In the genomic region with DNA sequence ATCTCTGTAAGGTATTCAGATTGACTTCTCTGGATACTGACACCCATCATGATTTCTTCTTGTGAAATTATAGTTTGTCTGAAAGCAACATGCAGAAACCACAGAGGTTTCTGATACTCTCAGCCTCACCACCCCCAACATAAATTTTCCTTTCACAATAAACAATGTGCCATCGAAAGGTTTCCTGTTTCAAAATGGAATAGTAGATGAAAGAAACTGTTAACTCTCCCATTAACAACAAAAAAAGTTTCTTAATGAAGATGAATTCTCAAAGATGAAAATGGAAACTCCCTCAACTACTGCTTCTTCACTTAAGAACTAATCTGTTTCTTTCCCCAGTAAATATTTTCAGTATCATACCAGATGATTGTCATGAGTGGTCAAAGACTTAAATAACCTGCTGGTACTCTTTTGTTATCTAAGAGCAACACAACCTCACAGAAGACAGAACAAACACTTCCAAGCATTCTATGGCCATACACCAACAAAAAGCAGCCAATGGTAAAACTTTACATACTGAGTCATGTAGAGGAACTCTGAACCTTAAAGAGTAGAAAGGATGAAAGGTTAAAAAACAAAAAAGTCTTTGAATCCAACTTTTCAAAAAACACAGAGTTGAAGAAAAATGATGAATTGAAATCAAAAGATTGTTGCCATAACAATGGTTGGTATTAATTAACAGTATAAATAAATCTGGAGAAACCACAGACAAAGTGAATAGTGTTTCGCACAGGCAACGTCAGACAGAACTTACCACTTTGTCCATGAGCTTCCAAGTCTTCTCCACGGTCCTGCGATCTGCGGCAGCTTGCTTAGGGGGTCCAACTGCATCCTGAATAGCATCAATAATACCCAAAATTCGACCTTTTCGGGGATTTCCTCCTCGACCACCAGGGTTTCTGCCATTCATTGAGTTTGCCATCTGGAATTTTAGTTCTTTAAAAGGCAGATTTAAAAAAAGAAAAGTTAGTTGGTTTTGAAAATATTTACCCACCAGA, we compare ENCODE assay signal across 1 cellular context.
TF ChIP-seq lines count a peak whose summit lies in the region.

No MANE protein-coding gene starts in this region.

TF ChIP-seq in GM12878, 131 proteins besides CTCF, POLR2A, EP300 and RAD21 (continued from another document and continues in another):
- TF ChIP-seq, protein P1, sequence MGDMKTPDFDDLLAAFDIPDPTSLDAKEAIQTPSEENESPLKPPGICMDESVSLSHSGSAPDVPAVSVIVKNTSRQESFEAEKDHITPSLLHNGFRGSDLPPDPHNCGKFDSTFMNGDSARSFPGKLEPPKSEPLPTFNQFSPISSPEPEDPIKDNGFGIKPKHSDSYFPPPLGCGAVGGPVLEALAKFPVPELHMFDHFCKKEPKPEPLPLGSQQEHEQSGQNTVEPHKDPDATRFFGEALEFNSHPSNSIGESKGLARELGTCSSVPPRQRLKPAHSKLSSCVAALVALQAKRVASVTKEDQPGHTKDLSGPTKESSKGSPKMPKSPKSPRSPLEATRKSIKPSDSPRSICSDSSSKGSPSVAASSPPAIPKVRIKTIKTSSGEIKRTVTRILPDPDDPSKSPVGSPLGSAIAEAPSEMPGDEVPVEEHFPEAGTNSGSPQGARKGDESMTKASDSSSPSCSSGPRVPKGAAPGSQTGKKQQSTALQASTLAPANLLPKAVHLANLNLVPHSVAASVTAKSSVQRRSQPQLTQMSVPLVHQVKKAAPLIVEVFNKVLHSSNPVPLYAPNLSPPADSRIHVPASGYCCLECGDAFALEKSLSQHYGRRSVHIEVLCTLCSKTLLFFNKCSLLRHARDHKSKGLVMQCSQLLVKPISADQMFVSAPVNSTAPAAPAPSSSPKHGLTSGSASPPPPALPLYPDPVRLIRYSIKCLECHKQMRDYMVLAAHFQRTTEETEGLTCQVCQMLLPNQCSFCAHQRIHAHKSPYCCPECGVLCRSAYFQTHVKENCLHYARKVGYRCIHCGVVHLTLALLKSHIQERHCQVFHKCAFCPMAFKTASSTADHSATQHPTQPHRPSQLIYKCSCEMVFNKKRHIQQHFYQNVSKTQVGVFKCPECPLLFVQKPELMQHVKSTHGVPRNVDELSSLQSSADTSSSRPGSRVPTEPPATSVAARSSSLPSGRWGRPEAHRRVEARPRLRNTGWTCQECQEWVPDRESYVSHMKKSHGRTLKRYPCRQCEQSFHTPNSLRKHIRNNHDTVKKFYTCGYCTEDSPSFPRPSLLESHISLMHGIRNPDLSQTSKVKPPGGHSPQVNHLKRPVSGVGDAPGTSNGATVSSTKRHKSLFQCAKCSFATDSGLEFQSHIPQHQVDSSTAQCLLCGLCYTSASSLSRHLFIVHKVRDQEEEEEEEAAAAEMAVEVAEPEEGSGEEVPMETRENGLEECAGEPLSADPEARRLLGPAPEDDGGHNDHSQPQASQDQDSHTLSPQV (IDR thresholded peaks at IDR 0.05): no peak
- TF ChIP-seq NFIC (IDR thresholded peaks at IDR 0.05; ENCODE audit: low read depth, low read length): peak; percentile 86
- no peak for TF ChIP-seq STAT1 (conservative IDR thresholded peaks at IDR 0.05)
- TF ChIP-seq CBX3 (IDR thresholded peaks at IDR 0.05; ENCODE audit: borderline replicate concordance, low read depth): no peak
- peak; percentile 59 for TF ChIP-seq MLLT1 (IDR thresholded peaks at IDR 0.05)
- TF ChIP-seq RBBP5 (conservative IDR thresholded peaks at IDR 0.05): no peak
- no peak; the same call in 1 of the 2 replicates for TF ChIP-seq MEF2A (IDR thresholded peaks at IDR 0.05; ENCODE audit: insufficient read depth, low read depth, low read length)
- no peak for TF ChIP-seq LARP7 (IDR thresholded peaks at IDR 0.05)
- TF ChIP-seq RCOR1 (conservative IDR thresholded peaks at IDR 0.05; ENCODE audit: low read depth, low read length): no peak
- TF ChIP-seq, protein P2, sequence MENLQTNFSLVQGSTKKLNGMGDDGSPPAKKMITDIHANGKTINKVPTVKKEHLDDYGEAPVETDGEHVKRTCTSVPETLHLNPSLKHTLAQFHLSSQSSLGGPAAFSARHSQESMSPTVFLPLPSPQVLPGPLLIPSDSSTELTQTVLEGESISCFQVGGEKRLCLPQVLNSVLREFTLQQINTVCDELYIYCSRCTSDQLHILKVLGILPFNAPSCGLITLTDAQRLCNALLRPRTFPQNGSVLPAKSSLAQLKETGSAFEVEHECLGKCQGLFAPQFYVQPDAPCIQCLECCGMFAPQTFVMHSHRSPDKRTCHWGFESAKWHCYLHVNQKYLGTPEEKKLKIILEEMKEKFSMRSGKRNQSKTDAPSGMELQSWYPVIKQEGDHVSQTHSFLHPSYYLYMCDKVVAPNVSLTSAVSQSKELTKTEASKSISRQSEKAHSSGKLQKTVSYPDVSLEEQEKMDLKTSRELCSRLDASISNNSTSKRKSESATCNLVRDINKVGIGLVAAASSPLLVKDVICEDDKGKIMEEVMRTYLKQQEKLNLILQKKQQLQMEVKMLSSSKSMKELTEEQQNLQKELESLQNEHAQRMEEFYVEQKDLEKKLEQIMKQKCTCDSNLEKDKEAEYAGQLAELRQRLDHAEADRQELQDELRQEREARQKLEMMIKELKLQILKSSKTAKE (IDR thresholded peaks at IDR 0.05; ENCODE audit: low read depth, poor library complexity, severe bottlenecking): peak; percentile 56
- TF ChIP-seq EZH2 (IDR thresholded peaks at IDR 0.05; ENCODE audit: borderline replicate concordance, control insufficient read depth, low read depth, low read length): no peak
- TF ChIP-seq ZNF274 (IDR thresholded peaks at IDR 0.05; ENCODE audit: insufficient read depth, insufficient read length): no peak
- TF ChIP-seq, protein P3, sequence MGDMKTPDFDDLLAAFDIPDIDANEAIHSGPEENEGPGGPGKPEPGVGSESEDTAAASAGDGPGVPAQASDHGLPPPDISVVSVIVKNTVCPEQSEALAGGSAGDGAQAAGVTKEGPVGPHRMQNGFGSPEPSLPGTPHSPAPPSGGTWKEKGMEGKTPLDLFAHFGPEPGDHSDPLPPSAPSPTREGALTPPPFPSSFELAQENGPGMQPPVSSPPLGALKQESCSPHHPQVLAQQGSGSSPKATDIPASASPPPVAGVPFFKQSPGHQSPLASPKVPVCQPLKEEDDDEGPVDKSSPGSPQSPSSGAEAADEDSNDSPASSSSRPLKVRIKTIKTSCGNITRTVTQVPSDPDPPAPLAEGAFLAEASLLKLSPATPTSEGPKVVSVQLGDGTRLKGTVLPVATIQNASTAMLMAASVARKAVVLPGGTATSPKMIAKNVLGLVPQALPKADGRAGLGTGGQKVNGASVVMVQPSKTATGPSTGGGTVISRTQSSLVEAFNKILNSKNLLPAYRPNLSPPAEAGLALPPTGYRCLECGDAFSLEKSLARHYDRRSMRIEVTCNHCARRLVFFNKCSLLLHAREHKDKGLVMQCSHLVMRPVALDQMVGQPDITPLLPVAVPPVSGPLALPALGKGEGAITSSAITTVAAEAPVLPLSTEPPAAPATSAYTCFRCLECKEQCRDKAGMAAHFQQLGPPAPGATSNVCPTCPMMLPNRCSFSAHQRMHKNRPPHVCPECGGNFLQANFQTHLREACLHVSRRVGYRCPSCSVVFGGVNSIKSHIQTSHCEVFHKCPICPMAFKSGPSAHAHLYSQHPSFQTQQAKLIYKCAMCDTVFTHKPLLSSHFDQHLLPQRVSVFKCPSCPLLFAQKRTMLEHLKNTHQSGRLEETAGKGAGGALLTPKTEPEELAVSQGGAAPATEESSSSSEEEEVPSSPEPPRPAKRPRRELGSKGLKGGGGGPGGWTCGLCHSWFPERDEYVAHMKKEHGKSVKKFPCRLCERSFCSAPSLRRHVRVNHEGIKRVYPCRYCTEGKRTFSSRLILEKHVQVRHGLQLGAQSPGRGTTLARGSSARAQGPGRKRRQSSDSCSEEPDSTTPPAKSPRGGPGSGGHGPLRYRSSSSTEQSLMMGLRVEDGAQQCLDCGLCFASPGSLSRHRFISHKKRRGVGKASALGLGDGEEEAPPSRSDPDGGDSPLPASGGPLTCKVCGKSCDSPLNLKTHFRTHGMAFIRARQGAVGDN (IDR thresholded peaks at IDR 0.05): peak; percentile 32; the same call in 1 of the 2 replicates
- TF ChIP-seq GATAD2B (conservative IDR thresholded peaks at IDR 0.05; ENCODE audit: low read depth): peak; percentile 50; the same call in 1 of the 2 replicates
- TF ChIP-seq, protein P4, sequence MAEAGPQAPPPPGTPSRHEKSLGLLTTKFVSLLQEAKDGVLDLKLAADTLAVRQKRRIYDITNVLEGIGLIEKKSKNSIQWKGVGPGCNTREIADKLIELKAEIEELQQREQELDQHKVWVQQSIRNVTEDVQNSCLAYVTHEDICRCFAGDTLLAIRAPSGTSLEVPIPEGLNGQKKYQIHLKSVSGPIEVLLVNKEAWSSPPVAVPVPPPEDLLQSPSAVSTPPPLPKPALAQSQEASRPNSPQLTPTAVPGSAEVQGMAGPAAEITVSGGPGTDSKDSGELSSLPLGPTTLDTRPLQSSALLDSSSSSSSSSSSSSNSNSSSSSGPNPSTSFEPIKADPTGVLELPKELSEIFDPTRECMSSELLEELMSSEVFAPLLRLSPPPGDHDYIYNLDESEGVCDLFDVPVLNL (IDR thresholded peaks at IDR 0.05; ENCODE audit: low read depth, low read length): no peak
- TF ChIP-seq SUZ12 (IDR thresholded peaks at IDR 0.05; ENCODE audit: unreplicated experiment): no peak
- peak; percentile 50; the same call in 1 of the 2 replicates for TF ChIP-seq PAX5 (IDR thresholded peaks at IDR 0.05; ENCODE audit: borderline replicate concordance, low read depth, low read length)
- peak; percentile 80; the same call in 1 of the 2 replicates for TF ChIP-seq FOXM1 (IDR thresholded peaks at IDR 0.05; ENCODE audit: low read depth, low read length)
- TF ChIP-seq ZZZ3 (IDR thresholded peaks at IDR 0.05; ENCODE audit: control insufficient read depth, insufficient read length, low read depth): no peak
- TF ChIP-seq SIX5 (IDR thresholded peaks at IDR 0.05; ENCODE audit: low read depth, low read length, severe bottlenecking): no peak
- no peak; the same call in 1 of the 2 replicates for TF ChIP-seq EED (IDR thresholded peaks at IDR 0.05; ENCODE audit: low read depth)
- no peak for TF ChIP-seq MTA3 (IDR thresholded peaks at IDR 0.05; ENCODE audit: borderline replicate concordance, low read length)
- TF ChIP-seq SP1 (IDR thresholded peaks at IDR 0.05; ENCODE audit: low read depth, low read length): no peak
- no peak for TF ChIP-seq PAX8 (IDR thresholded peaks at IDR 0.05)
- no peak for TF ChIP-seq MYC (IDR thresholded peaks at IDR 0.05; ENCODE audit: insufficient read depth, insufficient read length, insufficient replicate concordance, low read length, severe bottlenecking)
- no peak for TF ChIP-seq SREBF2 (IDR thresholded peaks at IDR 0.05; ENCODE audit: low read length)
- no peak for TF ChIP-seq MXI1 (IDR thresholded peaks at IDR 0.05; ENCODE audit: low read depth, low read length)
- TF ChIP-seq ZNF384 (IDR thresholded peaks at IDR 0.05; ENCODE audit: borderline replicate concordance, low read depth, low read length): no peak
- TF ChIP-seq ZSCAN29 (IDR thresholded peaks at IDR 0.05): no peak
- peak; percentile 75 for TF ChIP-seq SMAD1 (IDR thresholded peaks at IDR 0.05; ENCODE audit: low read depth, partially characterized antibody)
- no peak for TF ChIP-seq NR2C1 (IDR thresholded peaks at IDR 0.05)
- TF ChIP-seq ATF7 (IDR thresholded peaks at IDR 0.05; ENCODE audit: low read depth): peak; percentile 57; the same call in 1 of the 2 replicates
- peak; percentile 30; the same call in 1 of the 2 replicates for TF ChIP-seq CREM (IDR thresholded peaks at IDR 0.05; ENCODE audit: low read depth)
- no peak for TF ChIP-seq YY1 (IDR thresholded peaks at IDR 0.05; ENCODE audit: low read depth, low read length)
- no peak for TF ChIP-seq YBX1 (IDR thresholded peaks at IDR 0.05)
- no peak for TF ChIP-seq ASH2L (IDR thresholded peaks at IDR 0.05; ENCODE audit: borderline replicate concordance, low read depth)
- TF ChIP-seq ZNF217 (IDR thresholded peaks at IDR 0.05): peak; percentile 74; the same call in 1 of the 2 replicates
- TF ChIP-seq RUNX3 (IDR thresholded peaks at IDR 0.05; ENCODE audit: low read length): peak; percentile 94
- TF ChIP-seq RAD51 (IDR thresholded peaks at IDR 0.05): 0 out of 2 replicates have a peak, but pooled peaks have one; percentile 24
- TF ChIP-seq, protein P5, sequence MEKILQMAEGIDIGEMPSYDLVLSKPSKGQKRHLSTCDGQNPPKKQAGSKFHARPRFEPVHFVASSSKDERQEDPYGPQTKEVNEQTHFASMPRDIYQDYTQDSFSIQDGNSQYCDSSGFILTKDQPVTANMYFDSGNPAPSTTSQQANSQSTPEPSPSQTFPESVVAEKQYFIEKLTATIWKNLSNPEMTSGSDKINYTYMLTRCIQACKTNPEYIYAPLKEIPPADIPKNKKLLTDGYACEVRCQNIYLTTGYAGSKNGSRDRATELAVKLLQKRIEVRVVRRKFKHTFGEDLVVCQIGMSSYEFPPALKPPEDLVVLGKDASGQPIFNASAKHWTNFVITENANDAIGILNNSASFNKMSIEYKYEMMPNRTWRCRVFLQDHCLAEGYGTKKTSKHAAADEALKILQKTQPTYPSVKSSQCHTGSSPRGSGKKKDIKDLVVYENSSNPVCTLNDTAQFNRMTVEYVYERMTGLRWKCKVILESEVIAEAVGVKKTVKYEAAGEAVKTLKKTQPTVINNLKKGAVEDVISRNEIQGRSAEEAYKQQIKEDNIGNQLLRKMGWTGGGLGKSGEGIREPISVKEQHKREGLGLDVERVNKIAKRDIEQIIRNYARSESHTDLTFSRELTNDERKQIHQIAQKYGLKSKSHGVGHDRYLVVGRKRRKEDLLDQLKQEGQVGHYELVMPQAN (conservative IDR thresholded peaks at IDR 0.05): peak; percentile 21; the same call in 1 of the 2 replicates
